In the genomic region with DNA sequence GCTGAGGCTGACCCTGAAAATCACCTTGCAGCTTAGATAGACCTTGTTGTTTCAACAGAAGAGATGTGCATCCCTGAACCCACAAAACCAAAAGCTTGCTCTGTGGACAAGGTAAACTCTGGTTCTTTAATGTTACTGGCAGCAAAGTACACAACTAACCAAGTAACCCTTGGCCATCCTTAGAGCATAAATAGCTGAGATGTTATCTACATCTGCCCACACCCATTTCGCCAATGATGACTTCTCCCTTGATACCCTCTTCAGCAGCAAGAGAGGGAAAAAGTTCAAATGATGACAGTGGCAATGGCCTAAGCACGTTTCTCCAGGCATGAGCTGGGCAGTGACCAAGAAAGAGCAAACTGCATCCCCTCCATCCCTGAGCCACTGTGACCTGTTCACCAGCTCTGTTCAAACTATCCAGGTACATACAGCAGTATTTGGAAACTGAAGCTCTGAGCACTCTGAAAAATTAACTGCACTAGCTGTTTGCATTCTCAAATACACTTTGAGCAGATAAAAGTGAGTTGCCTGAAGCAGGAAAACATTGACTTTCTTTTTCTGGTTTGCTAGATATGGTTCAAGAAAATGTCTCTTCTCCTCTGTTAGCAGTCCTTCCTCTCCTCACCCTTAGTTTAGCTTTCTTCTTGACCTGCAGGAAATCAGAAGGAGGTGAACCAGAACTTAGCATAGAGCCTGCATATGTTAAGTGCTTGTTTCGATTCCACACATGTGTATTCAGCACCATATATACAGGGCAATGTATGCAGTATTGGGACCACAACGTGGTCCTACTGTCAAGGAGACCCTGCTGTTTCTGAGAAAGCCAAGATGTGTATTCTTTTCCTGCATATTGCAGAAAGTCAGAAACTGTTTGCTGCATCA, we compare ENCODE assay signal across 17 cellular contexts.
DNase-seq lines count a peak whose midpoint lies in the region; ATAC-seq, FAIRE-seq and TF ChIP-seq lines count a peak whose summit lies in the region.
"Had no signal": no experiment of that assay in that cellular context is flagged by ENCODE, and none has a peak within 500 bp of the region (broad histone marks: within the 10 kb centered on the region; RNA-seq: fewer than 3 reads in every experiment).

No MANE protein-coding gene starts in this region.

- CTCF ChIA-PET in activated naive CD4-positive, alpha-beta T cell treated with anti-CD3 and anti-CD28 coated beads, Interleukin-2, amount 10 ng/mL, durations not matched to agents 7 days and 5 days (lab: Charles Lee), result interaction anchor here (1.0 to 1.1 kb wide), 2 partner anchors 22 to 151 kb away, joined by 3 read pairs; no protein-coding TSS in a partner anchor

- no peak overlapping the region for H2AK5ac ChIP-seq in H9 (ENCODE audit: insufficient read length, low read length)

- H3K36me3 Mint-ChIP-seq in activated naive CD4-positive, alpha-beta T cell treated with anti-CD3 and anti-CD28 coated beads, Interleukin-2, amount 10 ng/mL, durations not matched to agents 7 days and 5 days, result peaks cover 5% of the 10 kb centered on the region
- peaks cover 0 to 6% (median 2%) of the 10 kb centered on the region in 3 experiments; a peak in 4 of 7 replicates for H3K36me3 Mint-ChIP-seq in H9 (ENCODE audit: insufficient read depth in 1 of 3, low read depth in 3 of 3)

- no peaks in the 10 kb centered on the region for H3K27me3 ChIP-seq in SU-DHL-6 (ENCODE audit: low read length)
- no peaks in the 10 kb centered on the region for H3K27me3 ChIP-seq in small intestine (ENCODE audit: control insufficient read depth in 2 of 2, insufficient read depth in 2 of 2, low read length in 2 of 2)
- no peaks in the 10 kb centered on the region for H3K27me3 ChIP-seq in H9 (ENCODE audit: insufficient read depth, low read length)
- H3K27me3 ChIP-seq in GM23248 (replicated peaks; ENCODE audit: insufficient read depth), result no peaks in the 10 kb centered on the region
- H3K27me3 ChIP-seq: stomach, vagina had no signal

- no peaks in the 10 kb centered on the region for H3K9me3 ChIP-seq in SU-DHL-6 (ENCODE audit: insufficient read depth, low read length)
- no peaks in the 10 kb centered on the region for H3K9me3 ChIP-seq in small intestine (ENCODE audit: control insufficient read depth, low read depth)
- H3K9me3 ChIP-seq in H9 (ENCODE audit: control insufficient read depth, low read depth, low read length), result no peaks in the 10 kb centered on the region
- no peaks in the 10 kb centered on the region for H3K9me3 ChIP-seq in GM23248 (ENCODE audit: low read depth)
- H3K9me3 ChIP-seq: stomach, vagina had no signal

- no peak overlapping the region for H2BK12ac ChIP-seq in H9 (ENCODE audit: insufficient read length, low read depth, low read length)

- H3K27ac ChIP-seq in SU-DHL-6 (ENCODE audit: low read depth, low read length), result peak overlapping the region; percentile 96
- peak overlapping the region in 1 of 2 donors; percentile 57 for H3K27ac ChIP-seq in small intestine (ENCODE audit: low read depth in 1 of 2, low read length in 1 of 2)
- H3K27ac ChIP-seq in H9 (ENCODE audit: insufficient read length, low read depth, low read length), result no peak overlapping the region
- H3K27ac ChIP-seq in GM23248, result no peak overlapping the region
- H3K27ac ChIP-seq: stomach, vagina had no signal

- H3K4me3 Mint-ChIP-seq in activated naive CD4-positive, alpha-beta T cell treated with anti-CD3 and anti-CD28 coated beads, Interleukin-2, amount 10 ng/mL, durations not matched to agents 7 days and 5 days, result no peak overlapping the region
- no peak overlapping the region for H3K4me3 Mint-ChIP-seq in H9

- H2AFZ ChIP-seq in SU-DHL-6 (ENCODE audit: low read depth, low read length, severe bottlenecking) (peak overlapping the region; percentile 53), H9 (ENCODE audit: low read length) (no peak overlapping the region), GM23248 (no peak overlapping the region)

- H3K36me3 ChIP-seq in SU-DHL-6 (ENCODE audit: low read length) (no peaks in the 10 kb centered on the region), small intestine (ENCODE audit: control insufficient read depth in 2 of 2, insufficient read depth in 2 of 2, low read length in 2 of 2) (no peaks in the 10 kb centered on the region), GM23248 (ENCODE audit: low read depth) (no peaks in the 10 kb centered on the region)
- H3K36me3 ChIP-seq: stomach, vagina had no signal

- no peaks in the 10 kb centered on the region for H3K27me3 Mint-ChIP-seq in activated naive CD4-positive, alpha-beta T cell treated with anti-CD3 and anti-CD28 coated beads, Interleukin-2, amount 10 ng/mL, durations not matched to agents 7 days and 5 days
- H3K27me3 Mint-ChIP-seq in H9 (ENCODE audit: low read depth), result no peaks in the 10 kb centered on the region
- H3K27me3 Mint-ChIP-seq: progenitor cell of endocrine pancreas had no signal

- H3K4ac ChIP-seq in H9 (ENCODE audit: low read depth, low read length), result no peak overlapping the region

- no peaks in the 10 kb centered on the region for H3K23me2 ChIP-seq in H9 (ENCODE audit: insufficient read length, low read depth, low read length, poor library complexity, severe bottlenecking)

- no peak overlapping the region for H4K5ac ChIP-seq in H9 (ENCODE audit: insufficient read length, low read depth, low read length)

- H2BK5ac ChIP-seq in H9 (ENCODE audit: insufficient read length, low read length), result no peak overlapping the region

- DNase-seq in activated naive CD4-positive, alpha-beta T cell treated with anti-CD3 and anti-CD28 coated beads, Interleukin-2, amount 10 ng/mL, durations not matched to agents 7 days and 5 days, result no peak
- DNase-seq in activated naive CD4-positive, alpha-beta T cell (lab: John Stamatoyannopoulos, UW), result no peak
- DNase-seq in small intestine (peak; percentile 70), H9 (no peak), GM23248 (no peak)
- DNase-seq: activated T-cell treated with anti-CD3 and anti-CD28 coated beads, Interleukin-2, amount 50 U/mL, for 1 hour; aorta; NCI-H2029 treated with DMSO at 0.1 percent for 48 hours; stomach; SW 1271 had no signal

- H3K4me3 ChIP-seq in SU-DHL-6 (ENCODE audit: insufficient read depth, low read length, poor library complexity, severe bottlenecking) (no peak overlapping the region), small intestine (ENCODE audit: low read depth in 1 of 2, low read length in 2 of 2) (no peak overlapping the region), GM23248 (no peak overlapping the region)
- H3K4me3 ChIP-seq: stomach, vagina had no signal

- peak overlapping the region; percentile 30 for H3K27ac Mint-ChIP-seq in activated naive CD4-positive, alpha-beta T cell treated with anti-CD3 and anti-CD28 coated beads, Interleukin-2, amount 10 ng/mL, durations not matched to agents 7 days and 5 days
- H3K27ac Mint-ChIP-seq in H9, result no peak overlapping the region
- H3K27ac Mint-ChIP-seq: progenitor cell of endocrine pancreas had no signal

- H4K91ac ChIP-seq in H9 (ENCODE audit: insufficient read length, low read depth, low read length), result no peak overlapping the region

- H3F3A ChIP-seq in SU-DHL-6 (ENCODE audit: insufficient read depth) (peaks cover 47% of the 10 kb centered on the region), GM23248 (ENCODE audit: insufficient read depth) (no peaks in the 10 kb centered on the region)

- H4K20me1 ChIP-seq in SU-DHL-6 (ENCODE audit: low read depth, low read length) (no peaks in the 10 kb centered on the region), H9 (ENCODE audit: control insufficient read depth, insufficient read depth, insufficient read length) (no peaks in the 10 kb centered on the region), GM23248 (ENCODE audit: insufficient read depth) (no peaks in the 10 kb centered on the region)

- H2BK15ac ChIP-seq in H9 (ENCODE audit: low read depth, low read length), result no peak overlapping the region

- peak; percentile 50 for ATAC-seq in GM21576 (IDR thresholded peaks at IDR 0.05; ENCODE audit: unreplicated experiment)
- no peak for ATAC-seq in HG02970 (IDR thresholded peaks at IDR 0.05; ENCODE audit: low FRiP score, unreplicated experiment)
- ATAC-seq: left lobe of liver had no signal

- no peak for FAIRE-seq in small intestine (lab: Jason Lieb, UNC)
- FAIRE-seq: endometrium had no signal

- no peaks in the 10 kb centered on the region for H3K79me2 ChIP-seq in SU-DHL-6 (ENCODE audit: insufficient read depth, low read length)
- no peaks in the 10 kb centered on the region for H3K79me2 ChIP-seq in H9 (ENCODE audit: insufficient read depth, low read length)
- no peaks in the 10 kb centered on the region for H3K79me2 ChIP-seq in GM23248 (ENCODE audit: insufficient read depth)

- H3K18ac ChIP-seq in H9 (ENCODE audit: insufficient read length, low read depth, low read length), result no peak overlapping the region

- H3K9me2 ChIP-seq in SU-DHL-6 (replicated peaks; ENCODE audit: insufficient read depth, low read length) (no peaks in the 10 kb centered on the region), GM23248 (ENCODE audit: insufficient read depth) (no peaks in the 10 kb centered on the region)

- H2BK20ac ChIP-seq in H9 (ENCODE audit: low read depth, low read length, poor library complexity, severe bottlenecking), result no peak overlapping the region

- no peak overlapping the region for H3K56ac ChIP-seq in H9 (ENCODE audit: insufficient read length, low read depth, low read length)

- WGBS in small intestine, 3 donors, result 54 to 74% (median 58%) methylated on average over 4 of the region's 4 CpGs
- no CpG with 5 or more reads among the region's 4 CpGs for WGBS in H9 (ENCODE audit: extremely low coverage, insufficient read length, low lambda C conversion rate)
- WGBS in GM23248 (ENCODE audit: low coverage in 1 of 2, low lambda C conversion rate in 2 of 2, missing lambda C conversion rate in 2 of 2), 2 experiments, result 56% methylated on average over 4 of the region's 4 CpGs

- H4K8ac ChIP-seq in H9 (replicated peaks; ENCODE audit: insufficient read length, low read depth, low read length), result no peak overlapping the region

- no peak for TF ChIP-seq CTCF in SU-DHL-6 (IDR thresholded peaks at IDR 0.05; ENCODE audit: insufficient read depth, low read length, poor library complexity, severe bottlenecking)
- TF ChIP-seq CTCF in H9 (conservative IDR thresholded peaks at IDR 0.05), result no peak

- no peaks in the 10 kb centered on the region for H3K9me3 Mint-ChIP-seq in activated naive CD4-positive, alpha-beta T cell treated with anti-CD3 and anti-CD28 coated beads, Interleukin-2, amount 10 ng/mL, durations not matched to agents 7 days and 5 days
- peaks cover 6 to 8% of the 10 kb centered on the region in 2 experiments; a peak in 3 of 5 replicates for H3K9me3 Mint-ChIP-seq in H9

- no peaks in the 10 kb centered on the region for H3K79me1 ChIP-seq in H9 (ENCODE audit: insufficient read depth, low read depth, low read length, poor library complexity, severe bottlenecking)

- H3K4me1 Mint-ChIP-seq in activated naive CD4-positive, alpha-beta T cell treated with anti-CD3 and anti-CD28 coated beads, Interleukin-2, amount 10 ng/mL, durations not matched to agents 7 days and 5 days, result peaks cover 54% of the 10 kb centered on the region
- H3K4me1 Mint-ChIP-seq in H9, result peaks cover 5 to 7% of the 10 kb centered on the region in 2 experiments; a peak in 3 of 4 replicates

- in situ Hi-C loops in GM23248 (cut with MboI), result no loop called here

- peaks cover 2 to 7% of the 10 kb centered on the region in 2 donors for H3K4me1 ChIP-seq in small intestine (ENCODE audit: control insufficient read depth in 2 of 2, insufficient read depth in 1 of 2, low read depth in 1 of 2, low read length in 1 of 2)
- H3K4me1 ChIP-seq in H9 (ENCODE audit: insufficient read depth, low read length), result no peaks in the 10 kb centered on the region
- H3K4me1 ChIP-seq in GM23248 (ENCODE audit: insufficient read depth), result peaks cover 10% of the 10 kb centered on the region; the same call in 1 of the 2 replicates

- H3K9ac ChIP-seq in SU-DHL-6 (ENCODE audit: low read length), result peak overlapping the region; percentile 29
- H3K9ac ChIP-seq in H9 (ENCODE audit: extremely low read depth, insufficient read length, low read length), result no peak overlapping the region
- H3K9ac ChIP-seq in GM23248, result no peak overlapping the region

- H3K4me2 ChIP-seq in SU-DHL-6 (ENCODE audit: low read depth, low read length, poor library complexity, severe bottlenecking) (peak overlapping the region; percentile 59), H9 (ENCODE audit: insufficient read depth, insufficient read length, low read length) (no peak overlapping the region), GM23248 (ENCODE audit: unreplicated experiment) (no peak overlapping the region)

- no peak overlapping the region for H3K14ac ChIP-seq in H9 (ENCODE audit: insufficient read depth, low read length)

- H3T11ph ChIP-seq in H9 (ENCODE audit: low read length), result no peak overlapping the region

- H3K23ac ChIP-seq in H9 (ENCODE audit: insufficient read length, low read depth, low read length), result no peak overlapping the region

- H2BK120ac ChIP-seq in H9 (ENCODE audit: low read depth, low read length, poor library complexity, severe bottlenecking), result no peak overlapping the region
